Comparison of ENCODE assay signal across 11 cellular contexts in the genomic region with DNA sequence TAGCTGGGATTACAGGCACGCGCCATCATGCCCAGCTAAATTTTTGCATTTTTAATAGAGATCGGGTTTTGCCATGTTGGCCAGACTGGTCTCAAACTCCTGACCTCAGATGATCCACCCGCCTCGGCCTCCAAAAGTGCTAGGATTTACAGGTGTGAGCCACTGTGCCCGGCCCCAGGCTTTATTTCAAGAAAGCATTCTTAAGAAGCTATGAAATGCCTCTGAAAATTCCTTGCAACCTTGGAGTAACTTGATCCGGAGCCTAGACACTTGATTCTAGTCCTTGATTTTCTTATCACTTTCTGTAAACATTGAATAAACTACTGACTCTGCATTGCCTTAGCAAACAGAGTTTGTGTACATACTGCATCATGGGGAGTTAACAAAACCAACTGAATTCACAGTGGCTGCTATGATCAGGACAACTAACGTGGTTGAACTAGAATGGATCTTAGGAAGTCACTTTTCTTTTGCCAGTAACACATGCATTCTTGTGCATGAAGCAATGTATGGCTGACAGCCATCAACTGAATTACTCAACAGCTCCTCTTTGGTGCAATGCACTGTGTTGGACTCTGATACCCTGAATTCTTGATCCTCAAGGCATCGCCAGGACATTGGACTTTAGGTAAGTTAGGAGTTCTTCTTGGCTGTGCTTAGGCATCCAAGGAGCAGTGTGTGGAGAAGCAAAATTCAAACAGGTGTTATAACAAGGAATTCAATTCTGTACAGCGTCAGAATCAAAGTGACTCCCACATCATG.
A peak's percentile ranks its signal among the peaks of the same experiment; 100 is the strongest.
DNase-seq lines count a peak whose midpoint lies in the region; ATAC-seq, FAIRE-seq and TF ChIP-seq lines count a peak whose summit lies in the region.
"Had no signal": no experiment of that assay in that cellular context is flagged by ENCODE, and none has a peak within 500 bp of the region (broad histone marks: within the 10 kb centered on the region; RNA-seq: fewer than 3 reads in every experiment).

No MANE protein-coding gene starts in this region.

- H3K4me1 ChIP-seq in ascending aorta (peaks cover 12 to 58% of the 10 kb centered on the region in 2 donors), thyroid gland (peaks cover 25 to 71% of the 10 kb centered on the region in 2 donors)

- FAIRE-seq in HTR-8/SVneo (lab: Jason Lieb, UNC): peak; percentile 72
- FAIRE-seq: GM18507 had no signal

- WGBS in thyroid gland, 2 donors: 56 to 69% methylated on average over 10 of the region's 10 CpGs

- H3K27me3 ChIP-seq in ascending aorta: no peaks in the 10 kb centered on the region
- H3K27me3 ChIP-seq in thyroid gland: no peaks in the 10 kb centered on the region
- H3K27me3 ChIP-seq: tibial nerve had no signal

- no peak for TF ChIP-seq CTCF in ascending aorta (IDR thresholded peaks at IDR 0.05)
- no peak for TF ChIP-seq CTCF in thyroid gland (IDR thresholded peaks at IDR 0.05)

- intact Hi-C loops in ascending aorta (cut with DNase I): loop anchor here (2.0 to 5.0 kb wide), 4 partner anchors 42 to 202 kb away; partner anchors contain the start of gene NEDD9
- intact Hi-C loops in thyroid gland (cut with DNase I): no loop called here

- no peaks in the 10 kb centered on the region for H3K9me3 ChIP-seq in ascending aorta
- no peaks in the 10 kb centered on the region for H3K9me3 ChIP-seq in thyroid gland
- H3K9me3 ChIP-seq: tibial nerve had no signal

- no peak for TF ChIP-seq POLR2A in thyroid gland (IDR thresholded peaks at IDR 0.05)

- H3K27ac ChIP-seq in ascending aorta: peak overlapping the region; percentile 83 to 92
- peak overlapping the region; percentile 81 to 93 (median 87) for H3K27ac ChIP-seq in thyroid gland

- H3K4me3 ChIP-seq in ascending aorta: no peak overlapping the region
- H3K4me3 ChIP-seq in thyroid gland (replicated peaks in 1 of 3): no peak overlapping the region
- H3K4me3 ChIP-seq: tibial nerve had no signal

- no peaks in the 10 kb centered on the region for H3K36me3 ChIP-seq in ascending aorta
- no peaks in the 10 kb centered on the region for H3K36me3 ChIP-seq in thyroid gland
- H3K36me3 ChIP-seq: tibial nerve had no signal

- ATAC-seq in GM18502 (IDR thresholded peaks at IDR 0.05; ENCODE audit: poor library complexity, unreplicated experiment): no peak
- ATAC-seq in GM21526 (IDR thresholded peaks at IDR 0.05; ENCODE audit: low FRiP score, unreplicated experiment): no peak
- ATAC-seq: T-cell had no signal

- peak; percentile 43 for DNase-seq in HTR-8/SVneo (ENCODE audit: insufficient read length, low spot score)
- DNase-seq in ascending aorta (ENCODE audit: low spot score in 2 of 2): peak in 1 of 2 donors; percentile 91
- DNase-seq in kidney glomerular epithelial cell (lab: John Stamatoyannopoulos, UW): peak; percentile 17
- peak in 1 of 2 donors; percentile 50 for DNase-seq in thyroid gland
- no peak for DNase-seq in SK-N-DZ (ENCODE audit: low spot score)
- DNase-seq in activated T-cell treated with anti-CD3 and anti-CD28 coated beads, Interleukin-2, amount 50 U/mL, for 1 hour: no peak
- DNase-seq: T-cell had no signal

Comparison
In these comparisons a context has a peak if more than half of its experiments do, and no peak if none do; other contexts are left out.
1. DNase-seq: peak in HTR-8/SVneo (single experiment) and kidney glomerular epithelial cell (single experiment); none in SK-N-DZ (single experiment) and activated T-cell treated with anti-CD3 and anti-CD28 coated beads, Interleukin-2, amount 50 U/mL, for 1 hour (single experiment).